15 cellular contexts compared by ENCODE assay signal in genomic region chr17:20500346-20500745, GRCh38. TPM values are rescaled to one million over a fixed set of nuclear protein-coding genes. Genes with fewer than 3 reads are reported as not detected.
"Had no signal": no experiment of that assay in that cellular context is flagged by ENCODE, and none has a peak within 500 bp of the region (broad histone marks: within the 10 kb centered on the region; RNA-seq: fewer than 3 reads in every experiment).

No MANE protein-coding gene starts in this region.

RNA-seq across cellular contexts. Expression of gene LGALS9B, which starts 33.0 kb away (rescaled TPM):
- total RNA-seq: hepatocyte, kidney, kidney epithelial cell, left cardiac atrium, left lobe of liver, left ventricle myocardium inferior, left ventricle myocardium superior, liver, lower lobe of right lung, lung microvascular endothelial cell, mammary epithelial cell, mesenteric fat pad, mesothelial cell of epicardium, myocyte had no signal
- polyA plus RNA-seq: hepatocyte; liver; mammary epithelial cell; naive thymus-derived CD4-positive, alpha-beta T cell had no signal
